ENCODE assay signal across 18 cellular contexts in genomic region chr1:18540136-18540765, GRCh38. TPM values are rescaled to one million over a fixed set of nuclear protein-coding genes. Genes with fewer than 3 reads are reported as not detected.
"Had no signal": no experiment of that assay in that cellular context is flagged by ENCODE, and none has a peak within 500 bp of the region (broad histone marks: within the 10 kb centered on the region; RNA-seq: fewer than 3 reads in every experiment).

No MANE protein-coding gene starts in this region.

- H3K36me3 ChIP-seq: esophagus muscularis mucosa had no signal

- DNase-seq: activated CD4-positive, alpha-beta T cell treated with anti-CD3 and anti-CD28 coated beads for 1 hour; activated gamma-delta T cell treated with Interleukin-2 at 50 U/mL for 16 hours; caudate nucleus; effector memory CD8-positive, alpha-beta T cell; glutamatergic neuron; hippocampal formation; nucleus accumbens; stimulated activated CD4-positive, alpha-beta T cell treated with anti-CD3 and anti-CD28 coated beads, Interleukin-4, amount 100 ng/mL, for 1 hour; stimulated activated naive CD4-positive, alpha-beta T cell; T-helper 9 cell had no signal

- H3K27ac ChIP-seq: esophagus muscularis mucosa had no signal

- ATAC-seq: effector memory CD8-positive, alpha-beta T cell had no signal

- H3K4me3 ChIP-seq: esophagus muscularis mucosa had no signal

- H3K4me1 ChIP-seq: esophagus muscularis mucosa had no signal

RNA-seq across cellular contexts. Expression of gene KLHDC7A, which starts 59.5 kb away (rescaled TPM):
- total RNA-seq: activated CD8-positive, alpha-beta memory T cell treated with anti-CD3 and anti-CD28 coated beads for 36 hours; activated T-helper 1 cell treated with anti-CD3 and anti-CD28 coated beads, Interleukin-12 subunit alpha, Interleukin-12 subunit beta, Interleukin-2, Interleukin-4 antibody, amounts not matched to agents 30 ng/mL and 10 ng/mL and 1 ng/mL, durations not matched to agents 14 hours and 24 hours and 36 hours; aorta; dermis microvascular lymphatic vessel endothelial cell; esophagus muscularis mucosa; mononuclear cell; myocyte; T-helper 1 cell treated with Interleukin-12 subunit alpha and Interleukin-12 subunit beta and Interleukin-4 antibody, amounts not matched to agents 30 ng/mL and 1 ng/mL, for 36 hours had no signal
